In genomic region chr6:80637312-80637711, GRCh38 we compare ENCODE assay signal across 21 cellular contexts.
A peak's percentile ranks its signal among the peaks of the same experiment; 100 is the strongest.
DNase-seq lines count a peak whose midpoint lies in the region; ATAC-seq, FAIRE-seq and TF ChIP-seq lines count a peak whose summit lies in the region.
"Had no signal": no experiment of that assay in that cellular context is flagged by ENCODE, and none has a peak within 500 bp of the region (broad histone marks: within the 10 kb centered on the region; RNA-seq: fewer than 3 reads in every experiment).

No MANE protein-coding gene starts in this region.

- H3K27ac ChIP-seq in GM23248: peak overlapping the region; percentile 79; the same call in 1 of the 2 replicates

- H3K4me1 ChIP-seq in GM23248 (ENCODE audit: insufficient read depth): peaks cover 42% of the 10 kb centered on the region
- H3K4me1 ChIP-seq: pancreas had no signal

- H3K4me2 ChIP-seq in GM23248 (ENCODE audit: unreplicated experiment): peak overlapping the region; percentile 37

- no peak for TF ChIP-seq POLR2A in NB4 (IDR thresholded peaks at IDR 0.05; ENCODE audit: extremely low read depth, insufficient read length)

- peaks cover 32% of the 10 kb centered on the region; the same call in 1 of the 2 replicates for H3F3A ChIP-seq in GM23248 (ENCODE audit: insufficient read depth)

- no peak for FAIRE-seq in bronchial epithelial cell (lab: Jason Lieb, UNC)
- FAIRE-seq: urothelium cell line had no signal

- no peak overlapping the region for H2AFZ ChIP-seq in GM23248

- H3K27me3 ChIP-seq in GM23248 (replicated peaks; ENCODE audit: insufficient read depth): no peaks in the 10 kb centered on the region
- no peaks in the 10 kb centered on the region for H3K27me3 ChIP-seq in bronchial epithelial cell (ENCODE audit: control insufficient read depth, insufficient read depth, low read length)
- H3K27me3 ChIP-seq: pancreas had no signal

- H3K36me3 ChIP-seq in GM23248 (ENCODE audit: low read depth): no peaks in the 10 kb centered on the region
- H3K36me3 ChIP-seq in bronchial epithelial cell (ENCODE audit: control insufficient read depth, insufficient read depth, low read length): no peaks in the 10 kb centered on the region
- H3K36me3 ChIP-seq: pancreas had no signal

- H3K9me3 ChIP-seq in GM23248 (ENCODE audit: low read depth): no peaks in the 10 kb centered on the region
- H3K9me3 ChIP-seq: pancreas had no signal

- H3K9me2 ChIP-seq in GM23248 (ENCODE audit: insufficient read depth): no peaks in the 10 kb centered on the region

- H3K79me2 ChIP-seq in GM23248 (ENCODE audit: insufficient read depth): no peaks in the 10 kb centered on the region

- H3K4me3 ChIP-seq in GM23248 (no peak overlapping the region), NB4 (ENCODE audit: low read depth, low read length) (no peak overlapping the region), bronchial epithelial cell (ENCODE audit: low read depth, low read length) (no peak overlapping the region)
- H3K4me3 ChIP-seq: pancreas had no signal

- ATAC-seq in HG02840 (IDR thresholded peaks at IDR 0.05; ENCODE audit: low FRiP score, unreplicated experiment) (no peak), GM21723 (IDR thresholded peaks at IDR 0.05; ENCODE audit: unreplicated experiment) (no peak)
- ATAC-seq: activated naive CD4-positive, alpha-beta T cell treated with anti-CD3 and anti-CD28 coated beads, Interleukin-2, amount 50 U/mL, for 72 hours; pancreas; T-helper 17 cell had no signal

- H4K20me1 ChIP-seq in GM23248 (ENCODE audit: insufficient read depth): no peaks in the 10 kb centered on the region

- no peak for TF ChIP-seq CTCF in NB4 (IDR thresholded peaks at IDR 0.05; ENCODE audit: low read depth, low read length)
- TF ChIP-seq CTCF in bronchial epithelial cell (IDR thresholded peaks at IDR 0.05; ENCODE audit: insufficient read depth, low read length, severe bottlenecking): no peak

- in situ Hi-C loops in GM23248 (cut with MboI): no loop called here

- H3K9ac ChIP-seq in GM23248: no peak overlapping the region

- DNase-seq in GM23248: peak; percentile 69
- peak; percentile 81 for DNase-seq in NB4 (ENCODE audit: low read depth)
- peak; percentile 9 for DNase-seq in bronchial epithelial cell (ENCODE audit: low read depth)
- DNase-seq in kidney tubule cell (ENCODE audit: low spot score): peak; percentile 10
- no peak for DNase-seq in NCI-H2081 (lab: John Stamatoyannopoulos, UW)
- no peak for DNase-seq in GM19238 (ENCODE audit: insufficient read length, low spot score)
- DNase-seq: activated CD4-positive, CD25-positive, alpha-beta regulatory T cell; activated CD8-positive, alpha-beta memory T cell treated with anti-CD3 and anti-CD28 coated beads for 24 hours; CD8-positive, alpha-beta memory T cell; DND-41; Karpas-422; mammary epithelial cell; naive B cell; NCI-H1694; pancreas; SHP77; T-helper 17 cell had no signal

Comparison
In these comparisons a context has a peak if more than half of its experiments do, and no peak if none do; other contexts are left out.
1. DNase-seq: peak in GM23248 (single experiment), NB4 (single experiment), bronchial epithelial cell (single experiment) and kidney tubule cell (single experiment); none in NCI-H2081 (0 of 2) and GM19238 (single experiment).